In genomic region chr17:43090022-43090421, GRCh38 we compare ENCODE assay signal across 39 cellular contexts.
"Had no signal": no experiment of that assay in that cellular context is flagged by ENCODE, and none has a peak within 500 bp of the region (broad histone marks: within the 10 kb centered on the region; RNA-seq: fewer than 3 reads in every experiment).

No MANE protein-coding gene starts in this region.

- H3K9me3 ChIP-seq: adrenal gland, ascending aorta, body of pancreas, breast epithelium had no signal

- H3K4me3 ChIP-seq: adrenal gland, ascending aorta, body of pancreas, breast epithelium, cardiac muscle cell had no signal

- H3K27ac ChIP-seq: adrenal gland, body of pancreas, brain microvascular endothelial cell, breast epithelium, cardiac muscle cell had no signal

- H3K36me3 ChIP-seq: adrenal gland, ascending aorta, brain microvascular endothelial cell, breast epithelium, cardiac muscle cell had no signal

- ATAC-seq: activated naive CD4-positive, alpha-beta T cell treated with anti-CD3 and anti-CD28 coated beads, Interleukin-2, amount 50 U/mL, for 72 hours; activated naive CD8-positive, alpha-beta T cell treated with anti-CD3 and anti-CD28 coated beads, Interleukin-2, amount 50 U/mL, for 24 hours; activated T-cell treated with anti-CD3 and anti-CD28 coated beads, Interleukin-2, amount 50 U/mL, for 4 hours; activated T-cell treated with anti-CD3 and anti-CD28 coated beads, Interleukin-2, amount 50 U/mL, for 72 hours; activated T-helper 17 cell treated with anti-CD3 and anti-CD28 coated beads, Interleukin-2, amount 50 U/mL, for 72 hours; body of pancreas had no signal

- H3K4me1 Mint-ChIP-seq: activated naive CD4-positive, alpha-beta T cell treated with anti-CD3 and anti-CD28 coated beads, Interleukin-2, amount 10 ng/mL, durations not matched to agents 7 days and 5 days; activated naive CD4-positive, alpha-beta T cell treated with anti-CD3 and anti-CD28 coated beads, Interleukin-2, amount 50 U/mL, for 24 hours; activated naive CD8-positive, alpha-beta T cell treated with anti-CD3 and anti-CD28 coated beads for 36 hours; activated naive CD8-positive, alpha-beta T cell treated with anti-CD3 and anti-CD28 coated beads, Interleukin-2, amount 50 U/mL, for 24 hours; activated T-helper 17 cell treated with anti-CD3 and anti-CD28 coated beads, Interleukin-2, amount 50 U/mL, for 72 hours; central memory CD8-positive, alpha-beta T cell had no signal

- DNase-seq: activated effector memory CD4-positive, alpha-beta T cell treated with anti-CD3 and anti-CD28 coated beads, Interleukin-2, amount 50 U/mL, for 16 hours; activated effector memory CD4-positive, alpha-beta T cell treated with Interleukin-2 at 50 U/mL for 16 hours; activated gamma-delta T cell; activated gamma-delta T cell treated with Interleukin-2 at 50 U/mL for 16 hours; activated naive CD4-positive, alpha-beta T cell; activated naive CD4-positive, alpha-beta T cell treated with anti-CD3 and anti-CD28 coated beads for 36 hours; activated naive CD4-positive, alpha-beta T cell treated with anti-CD3 and anti-CD28 coated beads, Interleukin-2, amount 10 ng/mL, durations not matched to agents 7 days and 5 days; activated naive CD4-positive, alpha-beta T cell treated with anti-CD3 and anti-CD28 coated beads, Interleukin-2, amount 50 U/mL, for 16 hours; activated naive CD4-positive, alpha-beta T cell treated with Interleukin-2 at 50 U/mL for 16 hours; activated naive CD8-positive, alpha-beta T cell treated with anti-CD3 and anti-CD28 coated beads for 36 hours; activated naive CD8-positive, alpha-beta T cell treated with anti-CD3 and anti-CD28 coated beads, Interleukin-2, amount 10 ng/mL, durations not matched to agents 7 days and 5 days; activated naive CD8-positive, alpha-beta T cell treated with anti-CD3 and anti-CD28 coated beads, Interleukin-2, amount 50 U/mL, for 24 hours; activated T-cell treated with anti-CD3 and anti-CD28 coated beads, Interleukin-2, amount 50 U/mL, for 24 hours; activated T-cell treated with anti-CD3 and anti-CD28 coated beads, Interleukin-2, amount 50 U/mL, for 4 hours; activated T-cell treated with anti-CD3 and anti-CD28 coated beads, Interleukin-2, amount 50 U/mL, for 48 hours; activated T-cell treated with anti-CD3 and anti-CD28 coated beads, Interleukin-2, amount 50 U/mL, for 72 hours; adrenal gland; amniotic stem cell; amygdala; anterior cingulate cortex; aorta; body of pancreas; brain microvascular endothelial cell; caudate nucleus; central memory CD4-positive, alpha-beta T cell; cerebellar nuclear complex had no signal

- H3K4me3 Mint-ChIP-seq: activated naive CD4-positive, alpha-beta T cell treated with anti-CD3 and anti-CD28 coated beads for 36 hours; activated naive CD4-positive, alpha-beta T cell treated with anti-CD3 and anti-CD28 coated beads, Interleukin-2, amount 10 ng/mL, durations not matched to agents 7 days and 5 days; activated naive CD4-positive, alpha-beta T cell treated with anti-CD3 and anti-CD28 coated beads, Interleukin-2, amount 50 U/mL, for 24 hours; activated naive CD8-positive, alpha-beta T cell; activated naive CD8-positive, alpha-beta T cell treated with anti-CD3 and anti-CD28 coated beads for 36 hours; activated naive CD8-positive, alpha-beta T cell treated with anti-CD3 and anti-CD28 coated beads, Interleukin-2, amount 10 ng/mL, durations not matched to agents 7 days and 5 days; activated naive CD8-positive, alpha-beta T cell treated with anti-CD3 and anti-CD28 coated beads, Interleukin-2, amount 50 U/mL, for 24 hours; activated T-cell treated with anti-CD3 and anti-CD28 coated beads, Interleukin-2, amount 50 U/mL, for 24 hours; activated T-cell treated with anti-CD3 and anti-CD28 coated beads, Interleukin-2, amount 50 U/mL, for 4 hours; activated T-cell treated with anti-CD3 and anti-CD28 coated beads, Interleukin-2, amount 50 U/mL, for 72 hours; activated T-helper 1 cell treated with anti-CD3 and anti-CD28 coated beads, Interleukin-12 subunit alpha, Interleukin-12 subunit beta, Interleukin-2, Interleukin-4 antibody, amounts not matched to agents 30 ng/mL and 10 ng/mL and 1 ng/mL, durations not matched to agents 14 hours and 24 hours and 36 hours; activated T-helper 17 cell treated with anti-CD3 and anti-CD28 coated beads, Interleukin-2, amount 50 U/mL, for 72 hours; brain; central memory CD8-positive, alpha-beta T cell had no signal

- H3K36me3 Mint-ChIP-seq: activated naive CD4-positive, alpha-beta T cell treated with anti-CD3 and anti-CD28 coated beads, Interleukin-2, amount 50 U/mL, for 24 hours; brain had no signal

- H3K27me3 ChIP-seq: adrenal gland, ascending aorta, body of pancreas, brain microvascular endothelial cell, breast epithelium, cardiac muscle cell had no signal

- H3K27ac Mint-ChIP-seq: activated naive CD4-positive, alpha-beta T cell treated with anti-CD3 and anti-CD28 coated beads for 36 hours; activated naive CD4-positive, alpha-beta T cell treated with anti-CD3 and anti-CD28 coated beads, Interleukin-2, amount 10 ng/mL, durations not matched to agents 7 days and 5 days; activated naive CD4-positive, alpha-beta T cell treated with anti-CD3 and anti-CD28 coated beads, Interleukin-2, amount 50 U/mL, for 24 hours; activated naive CD4-positive, alpha-beta T cell treated with anti-CD3 and anti-CD28 coated beads, Interleukin-2, amount 50 U/mL, for 72 hours; activated naive CD8-positive, alpha-beta T cell; activated naive CD8-positive, alpha-beta T cell treated with anti-CD3 and anti-CD28 coated beads for 36 hours; activated naive CD8-positive, alpha-beta T cell treated with anti-CD3 and anti-CD28 coated beads, Interleukin-2, amount 10 ng/mL, durations not matched to agents 7 days and 5 days; activated naive CD8-positive, alpha-beta T cell treated with anti-CD3 and anti-CD28 coated beads, Interleukin-2, amount 50 U/mL, for 24 hours; activated T-cell treated with anti-CD3 and anti-CD28 coated beads, Interleukin-2, amount 50 U/mL, for 24 hours; activated T-cell treated with anti-CD3 and anti-CD28 coated beads, Interleukin-2, amount 50 U/mL, for 72 hours; activated T-helper 1 cell treated with anti-CD3 and anti-CD28 coated beads, Interleukin-12 subunit alpha, Interleukin-12 subunit beta, Interleukin-2, Interleukin-4 antibody, amounts not matched to agents 30 ng/mL and 10 ng/mL and 1 ng/mL, durations not matched to agents 14 hours and 24 hours and 36 hours; activated T-helper 17 cell treated with anti-CD3 and anti-CD28 coated beads, Interleukin-2, amount 50 U/mL, for 72 hours; activated T-helper 2 cell treated with anti-CD3 and anti-CD28 coated beads, Interferon-gamma antibody, Interleukin-2, Interleukin-4, amounts not matched to agents 10 μg/mL and 5 μg/mL and 100 μg/mL, durations not matched to agents 14 hours and 24 hours and 36 hours had no signal

- H3K4me1 ChIP-seq: adrenal gland, breast epithelium had no signal

- H3K9me3 Mint-ChIP-seq: activated naive CD4-positive, alpha-beta T cell treated with anti-CD3 and anti-CD28 coated beads for 36 hours; activated naive CD4-positive, alpha-beta T cell treated with anti-CD3 and anti-CD28 coated beads, Interleukin-2, amount 10 ng/mL, durations not matched to agents 7 days and 5 days; activated naive CD4-positive, alpha-beta T cell treated with anti-CD3 and anti-CD28 coated beads, Interleukin-2, amount 50 U/mL, for 24 hours; activated naive CD4-positive, alpha-beta T cell treated with anti-CD3 and anti-CD28 coated beads, Interleukin-2, amount 50 U/mL, for 72 hours; activated naive CD8-positive, alpha-beta T cell treated with anti-CD3 and anti-CD28 coated beads for 36 hours; activated naive CD8-positive, alpha-beta T cell treated with anti-CD3 and anti-CD28 coated beads, Interleukin-2, amount 10 ng/mL, durations not matched to agents 7 days and 5 days; activated naive CD8-positive, alpha-beta T cell treated with anti-CD3 and anti-CD28 coated beads, Interleukin-2, amount 50 U/mL, for 24 hours; activated T-cell treated with anti-CD3 and anti-CD28 coated beads, Interleukin-2, amount 50 U/mL, for 24 hours; activated T-cell treated with anti-CD3 and anti-CD28 coated beads, Interleukin-2, amount 50 U/mL, for 4 hours; activated T-cell treated with anti-CD3 and anti-CD28 coated beads, Interleukin-2, amount 50 U/mL, for 72 hours; activated T-helper 1 cell treated with anti-CD3 and anti-CD28 coated beads, Interleukin-12 subunit alpha, Interleukin-12 subunit beta, Interleukin-2, Interleukin-4 antibody, amounts not matched to agents 30 ng/mL and 10 ng/mL and 1 ng/mL, durations not matched to agents 14 hours and 24 hours and 36 hours; activated T-helper 17 cell treated with anti-CD3 and anti-CD28 coated beads, Interleukin-2, amount 50 U/mL, for 72 hours; activated T-helper 2 cell treated with anti-CD3 and anti-CD28 coated beads, Interferon-gamma antibody, Interleukin-2, Interleukin-4, amounts not matched to agents 10 μg/mL and 5 μg/mL and 100 μg/mL, durations not matched to agents 14 hours and 24 hours and 36 hours; brain; central memory CD8-positive, alpha-beta T cell had no signal

- FAIRE-seq: astrocyte, bronchial epithelial cell had no signal

- H3K27me3 Mint-ChIP-seq: activated naive CD4-positive, alpha-beta T cell treated with anti-CD3 and anti-CD28 coated beads, Interleukin-2, amount 10 ng/mL, durations not matched to agents 7 days and 5 days; activated naive CD4-positive, alpha-beta T cell treated with anti-CD3 and anti-CD28 coated beads, Interleukin-2, amount 50 U/mL, for 24 hours; activated naive CD8-positive, alpha-beta T cell; activated naive CD8-positive, alpha-beta T cell treated with anti-CD3 and anti-CD28 coated beads for 36 hours; activated naive CD8-positive, alpha-beta T cell treated with anti-CD3 and anti-CD28 coated beads, Interleukin-2, amount 10 ng/mL, durations not matched to agents 7 days and 5 days; activated naive CD8-positive, alpha-beta T cell treated with anti-CD3 and anti-CD28 coated beads, Interleukin-2, amount 50 U/mL, for 24 hours; activated T-cell treated with anti-CD3 and anti-CD28 coated beads, Interleukin-2, amount 50 U/mL, for 24 hours; activated T-helper 17 cell treated with anti-CD3 and anti-CD28 coated beads, Interleukin-2, amount 50 U/mL, for 72 hours; central memory CD8-positive, alpha-beta T cell had no signal
